In genomic region chr2:53753036-53753435, GRCh38 we compare ENCODE assay signal across 22 cellular contexts.
"Had no signal": no experiment of that assay in that cellular context is flagged by ENCODE, and none has a peak within 500 bp of the region (broad histone marks: within the 10 kb centered on the region; RNA-seq: fewer than 3 reads in every experiment).

No MANE protein-coding gene starts in this region.

- H3K27me3 ChIP-seq: brain microvascular endothelial cell, esophagus squamous epithelium, hepatocyte, stomach, testis, upper lobe of left lung had no signal

- DNase-seq: activated CD4-positive, alpha-beta memory T cell treated with anti-CD3 and anti-CD28 coated beads, Interleukin-2, amount 10 ng/mL, durations not matched to agents 7 days and 5 days; activated effector memory CD4-positive, alpha-beta T cell treated with anti-CD3 and anti-CD28 coated beads, Interleukin-2, amount 50 U/mL, for 16 hours; activated naive CD8-positive, alpha-beta T cell treated with anti-CD3 and anti-CD28 coated beads, Interleukin-2, amount 10 ng/mL, durations not matched to agents 7 days and 5 days; anterior cingulate cortex; brain microvascular endothelial cell; cortex of kidney; effector CD4-positive, alpha-beta T cell; esophagus squamous epithelium; left ventricle myocardium inferior; right cardiac atrium; stimulated activated CD4-positive, alpha-beta T cell treated with anti-CD3 and anti-CD28 coated beads, Interleukin-15, amount 100 ng/mL, for 24 hours; stimulated activated CD4-positive, alpha-beta T cell treated with anti-CD3 and anti-CD28 coated beads, Interleukin-4, amount 100 ng/mL, for 24 hours; stomach; testis; upper lobe of left lung had no signal

- H3K4me1 Mint-ChIP-seq: nephron had no signal

- ATAC-seq: right cardiac atrium, SK-N-SH treated with all-trans-retinoic acid at 6 μM for 48 hours had no signal

- H3K27ac ChIP-seq: brain microvascular endothelial cell, esophagus squamous epithelium, hepatocyte, left ventricle myocardium inferior, prostate gland, skin epidermis, stomach, testis, upper lobe of left lung had no signal

- H3K4me1 ChIP-seq: prostate gland, testis had no signal

- H3K9me3 Mint-ChIP-seq: activated CD4-positive, alpha-beta memory T cell treated with anti-CD3 and anti-CD28 coated beads, Interleukin-2, amount 10 ng/mL, durations not matched to agents 7 days and 5 days; activated naive CD8-positive, alpha-beta T cell treated with anti-CD3 and anti-CD28 coated beads, Interleukin-2, amount 10 ng/mL, durations not matched to agents 7 days and 5 days; central memory CD8-positive, alpha-beta T cell; memory B cell had no signal

- H3K4me3 Mint-ChIP-seq: activated CD4-positive, alpha-beta memory T cell treated with anti-CD3 and anti-CD28 coated beads, Interleukin-2, amount 10 ng/mL, durations not matched to agents 7 days and 5 days; activated naive CD8-positive, alpha-beta T cell treated with anti-CD3 and anti-CD28 coated beads, Interleukin-2, amount 10 ng/mL, durations not matched to agents 7 days and 5 days; central memory CD8-positive, alpha-beta T cell; memory B cell; nephron had no signal

- H3K36me3 ChIP-seq: prostate gland had no signal

- H3K27ac Mint-ChIP-seq: activated CD4-positive, alpha-beta memory T cell treated with anti-CD3 and anti-CD28 coated beads, Interleukin-2, amount 10 ng/mL, durations not matched to agents 7 days and 5 days; activated naive CD8-positive, alpha-beta T cell treated with anti-CD3 and anti-CD28 coated beads, Interleukin-2, amount 10 ng/mL, durations not matched to agents 7 days and 5 days; nephron had no signal

- H3K27me3 Mint-ChIP-seq: activated CD4-positive, alpha-beta memory T cell treated with anti-CD3 and anti-CD28 coated beads, Interleukin-2, amount 10 ng/mL, durations not matched to agents 7 days and 5 days; activated naive CD8-positive, alpha-beta T cell treated with anti-CD3 and anti-CD28 coated beads, Interleukin-2, amount 10 ng/mL, durations not matched to agents 7 days and 5 days; central memory CD8-positive, alpha-beta T cell; memory B cell had no signal

- H3K9me3 ChIP-seq: esophagus squamous epithelium, prostate gland, stomach, testis, upper lobe of left lung had no signal

- H3K4me3 ChIP-seq: esophagus squamous epithelium, hepatocyte, left ventricle myocardium inferior, prostate gland, skin epidermis, stomach, testis, upper lobe of left lung had no signal
